In the genomic region with DNA sequence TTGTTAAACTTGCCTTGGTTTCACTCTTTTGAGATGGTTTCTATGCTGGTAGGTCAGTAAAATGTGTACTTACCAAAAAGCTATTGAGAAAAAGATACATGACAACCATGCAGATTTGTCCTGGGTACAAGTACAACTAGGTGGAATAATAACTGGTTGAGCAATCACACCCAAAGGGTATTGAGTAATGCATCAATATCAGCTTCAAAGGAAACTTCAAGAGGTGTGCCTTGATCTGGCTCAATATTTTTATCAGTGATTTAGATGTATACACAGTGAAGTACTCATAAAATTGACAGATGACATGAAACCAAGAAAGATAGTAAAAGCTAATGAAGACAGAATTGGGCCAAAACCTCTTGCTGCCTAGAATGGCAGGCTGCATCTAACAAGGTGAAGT, we compare ENCODE assay signal across 8 cellular contexts.
"Had no signal": no experiment of that assay in that cellular context is flagged by ENCODE, and none has a peak within 500 bp of the region (broad histone marks: within the 10 kb centered on the region; RNA-seq: fewer than 3 reads in every experiment).

No MANE protein-coding gene starts in this region.

- H3K36me3 Mint-ChIP-seq: IgD-negative memory B cell had no signal

- H3K9ac ChIP-seq: GM23248 had no signal

- H2AFZ ChIP-seq: GM23248 had no signal

- H3K27me3 Mint-ChIP-seq: IgD-negative memory B cell had no signal

- H3K9me3 Mint-ChIP-seq: H9, IgD-negative memory B cell had no signal

- H3K4me3 Mint-ChIP-seq: H9, IgD-negative memory B cell had no signal

- H3K4me1 Mint-ChIP-seq: H9 had no signal

- H3K27ac ChIP-seq: GM23248 had no signal

- H3K27ac Mint-ChIP-seq: H9, IgD-negative memory B cell had no signal

- DNase-seq: GM23248, H9, HCEC 1CT, KG1 had no signal

- FAIRE-seq: H1, H54, HTR-8/SVneo had no signal

- H3K4me3 ChIP-seq: GM23248 had no signal
